ENCODE assay signal across 16 cellular contexts in the genomic region with DNA sequence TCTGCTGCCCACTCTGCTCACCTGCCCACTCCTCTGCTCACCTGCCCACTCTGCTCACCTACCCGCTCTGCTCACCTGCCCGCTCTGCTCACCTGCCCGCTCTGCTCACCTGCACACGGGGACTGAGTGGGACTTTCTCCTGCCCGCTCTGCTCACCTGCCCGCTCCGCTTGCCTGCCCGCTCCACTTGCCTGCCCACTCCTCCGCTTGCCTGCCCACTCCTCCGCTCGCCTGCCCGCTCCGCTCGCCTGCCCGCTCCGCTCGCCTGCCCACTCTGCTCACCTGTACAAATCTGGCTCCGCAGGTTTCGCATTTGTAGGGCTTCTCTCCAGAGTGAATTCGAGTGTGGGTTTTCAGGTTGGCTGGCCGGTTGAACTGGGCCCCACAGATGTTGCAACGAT. TPM values are rescaled to one million over a fixed set of nuclear protein-coding genes. Genes with fewer than 3 reads are reported as not detected.
DNase-seq lines count a peak whose midpoint lies in the region; ATAC-seq and TF ChIP-seq lines count a peak whose summit lies in the region.
"Had no signal": no experiment of that assay in that cellular context is flagged by ENCODE, and none has a peak within 500 bp of the region (broad histone marks: within the 10 kb centered on the region; RNA-seq: fewer than 3 reads in every experiment).

No MANE protein-coding gene starts in this region.

- TF ChIP-seq CTCF in breast epithelium (IDR thresholded peaks at IDR 0.05) (no peak), mammary epithelial cell (conservative IDR thresholded peaks at IDR 0.05 in 1 of 2, IDR thresholded peaks at IDR 0.05 in 1 of 2; ENCODE audit: extremely low read depth in 1 of 2, insufficient read depth in 1 of 2, low read depth in 1 of 2, low read length in 2 of 2) (no peak), endothelial cell (IDR thresholded peaks at IDR 0.05; ENCODE audit: unreplicated experiment) (no peak), prostate gland (IDR thresholded peaks at IDR 0.05) (no peak), upper lobe of right lung (IDR thresholded peaks at IDR 0.05) (no peak)

- H3K4me2 ChIP-seq in mammary epithelial cell (ENCODE audit: insufficient read depth, low read depth, low read length), result no peak overlapping the region
- H3K4me2 ChIP-seq: BLaER1 treated with 17β-estradiol and CSF1 and Interleukin-3, amounts not matched to agents 10 nM and 100 nM had no signal

- no peak overlapping the region for H3K9ac ChIP-seq in mammary epithelial cell (ENCODE audit: insufficient read depth, low read length)
- H3K9ac ChIP-seq: BLaER1 treated with 17β-estradiol and CSF1 and Interleukin-3, amounts not matched to agents 10 nM and 100 nM had no signal

- H3K36me3 ChIP-seq in breast epithelium (peaks cover 36% of the 10 kb centered on the region), mammary epithelial cell (ENCODE audit: insufficient read depth, low read length) (peaks cover 34% of the 10 kb centered on the region), prostate gland (peaks cover 54 to 66% of the 10 kb centered on the region in 2 donors), upper lobe of right lung (peaks cover 99% of the 10 kb centered on the region)

- no peak overlapping the region for H3K4me3 Mint-ChIP-seq in endothelial cell (ENCODE audit: unreplicated experiment)
- H3K4me3 Mint-ChIP-seq: CD4-positive, CD25-positive, alpha-beta regulatory T cell; HFFc6 had no signal

- TF ChIP-seq POLR2A in breast epithelium (IDR thresholded peaks at IDR 0.05), result no peak
- no peak for TF ChIP-seq POLR2A in prostate gland (IDR thresholded peaks at IDR 0.05)

- intact Hi-C loops in breast epithelium (cut with DNase I; ENCODE audit: low total_unique reads) (no loop called here), mammary epithelial cell (cut with micrococcal nuclease) (no loop called here), prostate gland (cut with DNase I) (no loop called here), upper lobe of right lung (cut with DNase I) (no loop called here)

- H3K9me3 ChIP-seq in breast epithelium (no peaks in the 10 kb centered on the region), mammary epithelial cell (replicated peaks; ENCODE audit: insufficient read depth, low read length) (no peaks in the 10 kb centered on the region), prostate gland (no peaks in the 10 kb centered on the region), upper lobe of right lung (no peaks in the 10 kb centered on the region)
- H3K9me3 ChIP-seq: BLaER1 treated with 17β-estradiol and CSF1 and Interleukin-3, amounts not matched to agents 10 nM and 100 nM had no signal

- H3K9me3 Mint-ChIP-seq in endothelial cell (ENCODE audit: unreplicated experiment), result no peaks in the 10 kb centered on the region
- H3K9me3 Mint-ChIP-seq: CD4-positive, CD25-positive, alpha-beta regulatory T cell; HFFc6 had no signal

- no peaks in the 10 kb centered on the region for H4K20me1 ChIP-seq in mammary epithelial cell (ENCODE audit: insufficient read depth, low read length)

- H3K27me3 ChIP-seq in breast epithelium (no peaks in the 10 kb centered on the region), mammary epithelial cell (ENCODE audit: insufficient read depth, low read length) (no peaks in the 10 kb centered on the region), prostate gland (replicated peaks; ENCODE audit: insufficient read depth) (no peaks in the 10 kb centered on the region), upper lobe of right lung (no peaks in the 10 kb centered on the region)
- H3K27me3 ChIP-seq: BLaER1 treated with 17β-estradiol and CSF1 and Interleukin-3, amounts not matched to agents 10 nM and 100 nM had no signal

- no peak overlapping the region for H2AFZ ChIP-seq in mammary epithelial cell (ENCODE audit: low read depth, low read length)

- H3K27ac Mint-ChIP-seq in endothelial cell (ENCODE audit: unreplicated experiment), result peak overlapping the region; percentile 42
- H3K27ac Mint-ChIP-seq: CD4-positive, CD25-positive, alpha-beta regulatory T cell; HFFc6 had no signal

- peaks cover 5% of the 10 kb centered on the region for H3K27me3 Mint-ChIP-seq in endothelial cell (ENCODE audit: unreplicated experiment)
- H3K27me3 Mint-ChIP-seq: CD4-positive, CD25-positive, alpha-beta regulatory T cell had no signal

- WGBS in mammary epithelial cell (ENCODE audit: low coverage, missing lambda C conversion rate), result 67% methylated on average over 14 of the region's 22 CpGs
- 62% methylated on average over 22 of the region's 22 CpGs for WGBS in prostate gland

- ATAC-seq in upper lobe of right lung, result peak; percentile 15

- CTCF ChIA-PET in mammary epithelial cell (lab: Charles Lee; ENCODE audit: low non-redundant PET), result no interaction called here

- peaks cover 47% of the 10 kb centered on the region for H3K36me3 Mint-ChIP-seq in endothelial cell (ENCODE audit: low read depth, unreplicated experiment)

- H3K4me1 Mint-ChIP-seq in endothelial cell (ENCODE audit: unreplicated experiment), result no peaks in the 10 kb centered on the region
- H3K4me1 Mint-ChIP-seq: CD4-positive, CD25-positive, alpha-beta regulatory T cell had no signal

- H3K27ac ChIP-seq in breast epithelium, result peak overlapping the region; percentile 61 to 73
- H3K27ac ChIP-seq in mammary epithelial cell (ENCODE audit: insufficient read depth, low read depth, low read length), result no peak overlapping the region
- H3K27ac ChIP-seq in prostate gland, result peak overlapping the region in 1 of 2 donors; percentile 4
- no peak overlapping the region for H3K27ac ChIP-seq in upper lobe of right lung
- H3K27ac ChIP-seq: BLaER1 treated with 17β-estradiol and CSF1 and Interleukin-3, amounts not matched to agents 10 nM and 100 nM had no signal

- dilution Hi-C loops in mammary epithelial cell (cut with HindIII; ENCODE audit: low sequenced_read_pairs), result loop anchor here (25.0 kb wide), 4 partner anchors 337 to 1412 kb away; partner anchors contain the start of gene LPP

- BruUV-seq in mammary epithelial cell (replicated peaks; lab: Mats Ljungman, UMichigan), result no TSS peak

- H3K4me1 ChIP-seq in breast epithelium, result no peaks in the 10 kb centered on the region
- no peaks in the 10 kb centered on the region for H3K4me1 ChIP-seq in mammary epithelial cell (ENCODE audit: insufficient read depth, low read length)
- H3K4me1 ChIP-seq in prostate gland (replicated peaks), result peaks cover 2% of the 10 kb centered on the region
- no peaks in the 10 kb centered on the region for H3K4me1 ChIP-seq in upper lobe of right lung

- H3K4me3 ChIP-seq in breast epithelium, result peak overlapping the region in 1 of 3 donors; percentile 16
- H3K4me3 ChIP-seq in mammary epithelial cell (replicated peaks in 1 of 3; ENCODE audit: insufficient read depth in 1 of 3, low read depth in 2 of 3, low read length in 3 of 3), result no peak overlapping the region
- H3K4me3 ChIP-seq in prostate gland, result no peak overlapping the region
- H3K4me3 ChIP-seq in upper lobe of right lung, result no peak overlapping the region
- H3K4me3 ChIP-seq: BLaER1 treated with 17β-estradiol and CSF1 and Interleukin-3, amounts not matched to agents 10 nM and 100 nM had no signal

- DNase-seq in breast epithelium (ENCODE audit: low spot score in 2 of 2) (peak in 1 of 2 donors; percentile 56), mammary epithelial cell (no peak), endothelial cell (ENCODE audit: low spot score) (no peak), prostate gland (ENCODE audit: low spot score) (peak; percentile 46), upper lobe of right lung (no peak), NCI-H524 (lab: John Stamatoyannopoulos, UW) (no peak), NCI-H187 treated with DMSO at 0.1 percent for 48 hours (lab: John Stamatoyannopoulos, UW) (no peak)
- DNase-seq: 8988T; CD4-positive, CD25-positive, alpha-beta regulatory T cell; DMS 273 treated with DMSO at 0.1 percent for 48 hours; HCEC 1CT; HFFc6 had no signal

- no peaks in the 10 kb centered on the region for H3K79me2 ChIP-seq in mammary epithelial cell (ENCODE audit: insufficient read depth, low read length)

- in situ Hi-C loops in mammary epithelial cell (cut with MboI; ENCODE audit: low sequenced_read_pairs in 2 of 2), result loop anchor here (25.0 kb wide), 4 partner anchors 662 to 1112 kb away; no protein-coding TSS in a partner anchor

RNA-seq across cellular contexts. Expression of gene BCL6, which starts 20.1 kb away (rescaled TPM):
- total RNA-seq in breast epithelium, result 100 to 1,000 TPM; 281 to 346 (median 283) TPM
- total RNA-seq in mammary epithelial cell, result 10 to 100 TPM; 14.0 to 26.8 TPM
- 3.9 TPM for polyA plus RNA-seq in mammary epithelial cell
- polyA minus RNA-seq in mammary epithelial cell, result 8.4 TPM
- total RNA-seq in endothelial cell (ENCODE audit: unreplicated experiment), result 7.6 TPM
- 100 to 1,000 TPM in 1 of 2 donors, 10 to 100 TPM in 1; 50.1 to 105 TPM for total RNA-seq in prostate gland
- 106 TPM for total RNA-seq in upper lobe of right lung

RNA-seq across cellular contexts. Expression of gene RTP2, which starts 22.9 kb away (rescaled TPM):
- total RNA-seq in breast epithelium, result not detected
- not detected for total RNA-seq in mammary epithelial cell
- not detected for polyA plus RNA-seq in mammary epithelial cell
- polyA minus RNA-seq in mammary epithelial cell, result not detected
- not detected for total RNA-seq in endothelial cell (ENCODE audit: unreplicated experiment)
- total RNA-seq in prostate gland, result not detected
- total RNA-seq in upper lobe of right lung, result not detected
- total RNA-seq: CD4-positive, CD25-positive, alpha-beta regulatory T cell; Daoy; H4; HFFc6; HT1080 had no signal
- polyA plus RNA-seq: CD4-positive, CD25-positive, alpha-beta regulatory T cell had no signal

RNA-seq across cellular contexts. Expression of gene SST, which starts 55.0 kb away (rescaled TPM):
- not detected for total RNA-seq in breast epithelium
- total RNA-seq in mammary epithelial cell, result not detected
- not detected for polyA plus RNA-seq in mammary epithelial cell
- not detected for polyA minus RNA-seq in mammary epithelial cell
- total RNA-seq in endothelial cell (ENCODE audit: unreplicated experiment), result not detected
- total RNA-seq in prostate gland, result not detected
- not detected for total RNA-seq in upper lobe of right lung
- total RNA-seq: CD4-positive, CD25-positive, alpha-beta regulatory T cell; Daoy; H4; HFFc6; HT1080 had no signal
- polyA plus RNA-seq: CD4-positive, CD25-positive, alpha-beta regulatory T cell had no signal

Comparison
In these comparisons a context has a peak if more than half of its experiments do, and no peak if none do; other contexts are left out.
1. H3K27ac ChIP-seq: peak in breast epithelium (2 of 2); none in mammary epithelial cell (single experiment) and upper lobe of right lung (single experiment).